In the genomic region with DNA sequence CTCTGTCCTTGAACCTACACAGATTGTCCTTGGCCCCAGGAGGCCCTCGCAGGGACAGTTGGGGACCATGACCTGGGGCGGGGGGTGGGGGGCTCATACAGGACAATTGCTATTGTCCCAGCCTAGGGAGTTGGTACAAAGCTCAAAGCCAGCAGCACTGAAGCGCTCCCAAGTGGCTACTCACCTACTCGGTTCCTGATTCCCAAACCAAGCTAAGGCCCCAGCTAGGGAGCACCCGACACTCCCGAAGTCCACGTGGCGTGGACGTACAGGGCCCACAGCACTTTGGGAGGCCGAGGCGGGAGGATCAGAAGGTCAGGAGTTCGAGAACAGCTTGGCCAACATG, we compare ENCODE assay signal across 1 cellular context.
TF ChIP-seq lines count a peak whose summit lies in the region.

No MANE protein-coding gene starts in this region.

TF ChIP-seq in HepG2, 621 proteins besides CTCF, POLR2A, EP300 and RAD21 (continued from another document and continues in another):
- TF ChIP-seq HNRNPL (IDR thresholded peaks at IDR 0.05; ENCODE audit: low read depth, low read length) = no peak
- 0 out of 2 replicates have a peak, but pooled peaks have one; percentile 2 for TF ChIP-seq MED1 (CRISPR knock-in tag; IDR thresholded peaks at IDR 0.05)
- TF ChIP-seq ATF7 (IDR thresholded peaks at IDR 0.05) = no peak
- no peak for TF ChIP-seq ATF7 (CRISPR knock-in tag; IDR thresholded peaks at IDR 0.05)
- peak; percentile 41; the same call in 1 of the 2 replicates for TF ChIP-seq HHEX (CRISPR knock-in tag; IDR thresholded peaks at IDR 0.05)
- TF ChIP-seq SOX6 (IDR thresholded peaks at IDR 0.05) = no peak
- peak; percentile 98 for TF ChIP-seq SOX6 (CRISPR knock-in tag; IDR thresholded peaks at IDR 0.05)
- TF ChIP-seq ZNF205 (CRISPR knock-in tag; IDR thresholded peaks at IDR 0.05) = no peak
- TF ChIP-seq ZNF367 (CRISPR knock-in tag; IDR thresholded peaks at IDR 0.05; ENCODE audit: borderline replicate concordance) = no peak
- TF ChIP-seq, protein P1, sequence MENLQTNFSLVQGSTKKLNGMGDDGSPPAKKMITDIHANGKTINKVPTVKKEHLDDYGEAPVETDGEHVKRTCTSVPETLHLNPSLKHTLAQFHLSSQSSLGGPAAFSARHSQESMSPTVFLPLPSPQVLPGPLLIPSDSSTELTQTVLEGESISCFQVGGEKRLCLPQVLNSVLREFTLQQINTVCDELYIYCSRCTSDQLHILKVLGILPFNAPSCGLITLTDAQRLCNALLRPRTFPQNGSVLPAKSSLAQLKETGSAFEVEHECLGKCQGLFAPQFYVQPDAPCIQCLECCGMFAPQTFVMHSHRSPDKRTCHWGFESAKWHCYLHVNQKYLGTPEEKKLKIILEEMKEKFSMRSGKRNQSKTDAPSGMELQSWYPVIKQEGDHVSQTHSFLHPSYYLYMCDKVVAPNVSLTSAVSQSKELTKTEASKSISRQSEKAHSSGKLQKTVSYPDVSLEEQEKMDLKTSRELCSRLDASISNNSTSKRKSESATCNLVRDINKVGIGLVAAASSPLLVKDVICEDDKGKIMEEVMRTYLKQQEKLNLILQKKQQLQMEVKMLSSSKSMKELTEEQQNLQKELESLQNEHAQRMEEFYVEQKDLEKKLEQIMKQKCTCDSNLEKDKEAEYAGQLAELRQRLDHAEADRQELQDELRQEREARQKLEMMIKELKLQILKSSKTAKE (CRISPR knock-in tag; IDR thresholded peaks at IDR 0.05; ENCODE audit: borderline replicate concordance) = no peak
- TF ChIP-seq, protein P2, sequence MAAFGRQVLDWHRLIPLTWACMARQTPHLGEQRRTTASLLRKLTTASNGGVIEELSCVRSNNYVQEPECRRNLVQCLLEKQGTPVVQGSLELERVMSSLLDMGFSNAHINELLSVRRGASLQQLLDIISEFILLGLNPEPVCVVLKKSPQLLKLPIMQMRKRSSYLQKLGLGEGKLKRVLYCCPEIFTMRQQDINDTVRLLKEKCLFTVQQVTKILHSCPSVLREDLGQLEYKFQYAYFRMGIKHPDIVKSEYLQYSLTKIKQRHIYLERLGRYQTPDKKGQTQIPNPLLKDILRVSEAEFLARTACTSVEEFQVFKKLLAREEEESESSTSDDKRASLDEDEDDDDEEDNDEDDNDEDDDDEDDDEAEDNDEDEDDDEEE (CRISPR knock-in tag; IDR thresholded peaks at IDR 0.05) = no peak
- peak; percentile 57 for TF ChIP-seq ZNF263 (CRISPR knock-in tag; IDR thresholded peaks at IDR 0.05)
- TF ChIP-seq, protein P3, sequence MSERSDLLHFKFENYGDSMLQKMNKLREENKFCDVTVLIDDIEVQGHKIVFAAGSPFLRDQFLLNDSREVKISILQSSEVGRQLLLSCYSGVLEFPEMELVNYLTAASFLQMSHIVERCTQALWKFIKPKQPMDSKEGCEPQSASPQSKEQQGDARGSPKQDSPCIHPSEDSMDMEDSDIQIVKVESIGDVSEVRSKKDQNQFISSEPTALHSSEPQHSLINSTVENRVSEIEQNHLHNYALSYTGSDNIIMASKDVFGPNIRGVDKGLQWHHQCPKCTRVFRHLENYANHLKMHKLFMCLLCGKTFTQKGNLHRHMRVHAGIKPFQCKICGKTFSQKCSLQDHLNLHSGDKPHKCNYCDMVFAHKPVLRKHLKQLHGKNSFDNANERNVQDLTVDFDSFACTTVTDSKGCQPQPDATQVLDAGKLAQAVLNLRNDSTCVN (CRISPR knock-in tag; IDR thresholded peaks at IDR 0.05; ENCODE audit: borderline replicate concordance) = no peak
- TF ChIP-seq, protein P4, sequence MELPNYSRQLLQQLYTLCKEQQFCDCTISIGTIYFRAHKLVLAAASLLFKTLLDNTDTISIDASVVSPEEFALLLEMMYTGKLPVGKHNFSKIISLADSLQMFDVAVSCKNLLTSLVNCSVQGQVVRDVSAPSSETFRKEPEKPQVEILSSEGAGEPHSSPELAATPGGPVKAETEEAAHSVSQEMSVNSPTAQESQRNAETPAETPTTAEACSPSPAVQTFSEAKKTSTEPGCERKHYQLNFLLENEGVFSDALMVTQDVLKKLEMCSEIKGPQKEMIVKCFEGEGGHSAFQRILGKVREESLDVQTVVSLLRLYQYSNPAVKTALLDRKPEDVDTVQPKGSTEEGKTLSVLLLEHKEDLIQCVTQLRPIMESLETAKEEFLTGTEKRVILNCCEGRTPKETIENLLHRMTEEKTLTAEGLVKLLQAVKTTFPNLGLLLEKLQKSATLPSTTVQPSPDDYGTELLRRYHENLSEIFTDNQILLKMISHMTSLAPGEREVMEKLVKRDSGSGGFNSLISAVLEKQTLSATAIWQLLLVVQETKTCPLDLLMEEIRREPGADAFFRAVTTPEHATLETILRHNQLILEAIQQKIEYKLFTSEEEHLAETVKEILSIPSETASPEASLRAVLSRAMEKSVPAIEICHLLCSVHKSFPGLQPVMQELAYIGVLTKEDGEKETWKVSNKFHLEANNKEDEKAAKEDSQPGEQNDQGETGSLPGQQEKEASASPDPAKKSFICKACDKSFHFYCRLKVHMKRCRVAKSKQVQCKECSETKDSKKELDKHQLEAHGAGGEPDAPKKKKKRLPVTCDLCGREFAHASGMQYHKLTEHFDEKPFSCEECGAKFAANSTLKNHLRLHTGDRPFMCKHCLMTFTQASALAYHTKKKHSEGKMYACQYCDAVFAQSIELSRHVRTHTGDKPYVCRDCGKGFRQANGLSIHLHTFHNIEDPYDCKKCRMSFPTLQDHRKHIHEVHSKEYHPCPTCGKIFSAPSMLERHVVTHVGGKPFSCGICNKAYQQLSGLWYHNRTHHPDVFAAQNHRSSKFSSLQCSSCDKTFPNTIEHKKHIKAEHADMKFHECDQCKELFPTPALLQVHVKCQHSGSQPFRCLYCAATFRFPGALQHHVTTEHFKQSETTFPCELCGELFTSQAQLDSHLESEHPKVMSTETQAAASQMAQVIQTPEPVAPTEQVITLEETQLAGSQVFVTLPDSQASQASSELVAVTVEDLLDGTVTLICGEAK (IDR thresholded peaks at IDR 0.05) = no peak
- TF ChIP-seq, protein P4 (CRISPR knock-in tag; IDR thresholded peaks at IDR 0.05) = no peak
- TF ChIP-seq, protein P5, sequence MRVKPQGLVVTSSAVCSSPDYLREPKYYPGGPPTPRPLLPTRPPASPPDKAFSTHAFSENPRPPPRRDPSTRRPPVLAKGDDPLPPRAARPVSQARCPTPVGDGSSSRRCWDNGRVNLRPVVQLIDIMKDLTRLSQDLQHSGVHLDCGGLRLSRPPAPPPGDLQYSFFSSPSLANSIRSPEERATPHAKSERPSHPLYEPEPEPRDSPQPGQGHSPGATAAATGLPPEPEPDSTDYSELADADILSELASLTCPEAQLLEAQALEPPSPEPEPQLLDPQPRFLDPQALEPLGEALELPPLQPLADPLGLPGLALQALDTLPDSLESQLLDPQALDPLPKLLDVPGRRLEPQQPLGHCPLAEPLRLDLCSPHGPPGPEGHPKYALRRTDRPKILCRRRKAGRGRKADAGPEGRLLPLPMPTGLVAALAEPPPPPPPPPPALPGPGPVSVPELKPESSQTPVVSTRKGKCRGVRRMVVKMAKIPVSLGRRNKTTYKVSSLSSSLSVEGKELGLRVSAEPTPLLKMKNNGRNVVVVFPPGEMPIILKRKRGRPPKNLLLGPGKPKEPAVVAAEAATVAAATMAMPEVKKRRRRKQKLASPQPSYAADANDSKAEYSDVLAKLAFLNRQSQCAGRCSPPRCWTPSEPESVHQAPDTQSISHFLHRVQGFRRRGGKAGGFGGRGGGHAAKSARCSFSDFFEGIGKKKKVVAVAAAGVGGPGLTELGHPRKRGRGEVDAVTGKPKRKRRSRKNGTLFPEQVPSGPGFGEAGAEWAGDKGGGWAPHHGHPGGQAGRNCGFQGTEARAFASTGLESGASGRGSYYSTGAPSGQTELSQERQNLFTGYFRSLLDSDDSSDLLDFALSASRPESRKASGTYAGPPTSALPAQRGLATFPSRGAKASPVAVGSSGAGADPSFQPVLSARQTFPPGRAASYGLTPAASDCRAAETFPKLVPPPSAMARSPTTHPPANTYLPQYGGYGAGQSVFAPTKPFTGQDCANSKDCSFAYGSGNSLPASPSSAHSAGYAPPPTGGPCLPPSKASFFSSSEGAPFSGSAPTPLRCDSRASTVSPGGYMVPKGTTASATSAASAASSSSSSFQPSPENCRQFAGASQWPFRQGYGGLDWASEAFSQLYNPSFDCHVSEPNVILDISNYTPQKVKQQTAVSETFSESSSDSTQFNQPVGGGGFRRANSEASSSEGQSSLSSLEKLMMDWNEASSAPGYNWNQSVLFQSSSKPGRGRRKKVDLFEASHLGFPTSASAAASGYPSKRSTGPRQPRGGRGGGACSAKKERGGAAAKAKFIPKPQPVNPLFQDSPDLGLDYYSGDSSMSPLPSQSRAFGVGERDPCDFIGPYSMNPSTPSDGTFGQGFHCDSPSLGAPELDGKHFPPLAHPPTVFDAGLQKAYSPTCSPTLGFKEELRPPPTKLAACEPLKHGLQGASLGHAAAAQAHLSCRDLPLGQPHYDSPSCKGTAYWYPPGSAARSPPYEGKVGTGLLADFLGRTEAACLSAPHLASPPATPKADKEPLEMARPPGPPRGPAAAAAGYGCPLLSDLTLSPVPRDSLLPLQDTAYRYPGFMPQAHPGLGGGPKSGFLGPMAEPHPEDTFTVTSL (CRISPR knock-in tag; IDR thresholded peaks at IDR 0.05; ENCODE audit: borderline replicate concordance) = 0 out of 2 replicates have a peak, but pooled peaks have one; percentile 27
- TF ChIP-seq, protein P6, sequence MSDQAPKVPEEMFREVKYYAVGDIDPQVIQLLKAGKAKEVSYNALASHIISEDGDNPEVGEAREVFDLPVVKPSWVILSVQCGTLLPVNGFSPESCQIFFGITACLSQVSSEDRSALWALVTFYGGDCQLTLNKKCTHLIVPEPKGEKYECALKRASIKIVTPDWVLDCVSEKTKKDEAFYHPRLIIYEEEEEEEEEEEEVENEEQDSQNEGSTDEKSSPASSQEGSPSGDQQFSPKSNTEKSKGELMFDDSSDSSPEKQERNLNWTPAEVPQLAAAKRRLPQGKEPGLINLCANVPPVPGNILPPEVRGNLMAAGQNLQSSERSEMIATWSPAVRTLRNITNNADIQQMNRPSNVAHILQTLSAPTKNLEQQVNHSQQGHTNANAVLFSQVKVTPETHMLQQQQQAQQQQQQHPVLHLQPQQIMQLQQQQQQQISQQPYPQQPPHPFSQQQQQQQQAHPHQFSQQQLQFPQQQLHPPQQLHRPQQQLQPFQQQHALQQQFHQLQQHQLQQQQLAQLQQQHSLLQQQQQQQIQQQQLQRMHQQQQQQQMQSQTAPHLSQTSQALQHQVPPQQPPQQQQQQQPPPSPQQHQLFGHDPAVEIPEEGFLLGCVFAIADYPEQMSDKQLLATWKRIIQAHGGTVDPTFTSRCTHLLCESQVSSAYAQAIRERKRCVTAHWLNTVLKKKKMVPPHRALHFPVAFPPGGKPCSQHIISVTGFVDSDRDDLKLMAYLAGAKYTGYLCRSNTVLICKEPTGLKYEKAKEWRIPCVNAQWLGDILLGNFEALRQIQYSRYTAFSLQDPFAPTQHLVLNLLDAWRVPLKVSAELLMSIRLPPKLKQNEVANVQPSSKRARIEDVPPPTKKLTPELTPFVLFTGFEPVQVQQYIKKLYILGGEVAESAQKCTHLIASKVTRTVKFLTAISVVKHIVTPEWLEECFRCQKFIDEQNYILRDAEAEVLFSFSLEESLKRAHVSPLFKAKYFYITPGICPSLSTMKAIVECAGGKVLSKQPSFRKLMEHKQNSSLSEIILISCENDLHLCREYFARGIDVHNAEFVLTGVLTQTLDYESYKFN (CRISPR knock-in tag; conservative IDR thresholded peaks at IDR 0.05) = peak; percentile 54
- TF ChIP-seq ZNF10 (CRISPR knock-in tag; IDR thresholded peaks at IDR 0.05; ENCODE audit: borderline replicate concordance, low read depth) = no peak
- peak; percentile 52 for TF ChIP-seq HNF4A (CRISPR knock-in tag; IDR thresholded peaks at IDR 0.05)
- peak; percentile 84 for TF ChIP-seq NR2F2 (IDR thresholded peaks at IDR 0.05; ENCODE audit: borderline replicate concordance, low read depth)
- no peak for TF ChIP-seq TBX3 (IDR thresholded peaks at IDR 0.05; ENCODE audit: borderline replicate concordance)
- peak; percentile 72 for TF ChIP-seq RXRA (CRISPR knock-in tag; IDR thresholded peaks at IDR 0.05)
- TF ChIP-seq MTA1 (CRISPR knock-in tag; IDR thresholded peaks at IDR 0.05; ENCODE audit: borderline replicate concordance) = peak; percentile 38; the same call in 1 of the 2 replicates
- TF ChIP-seq, protein P7, sequence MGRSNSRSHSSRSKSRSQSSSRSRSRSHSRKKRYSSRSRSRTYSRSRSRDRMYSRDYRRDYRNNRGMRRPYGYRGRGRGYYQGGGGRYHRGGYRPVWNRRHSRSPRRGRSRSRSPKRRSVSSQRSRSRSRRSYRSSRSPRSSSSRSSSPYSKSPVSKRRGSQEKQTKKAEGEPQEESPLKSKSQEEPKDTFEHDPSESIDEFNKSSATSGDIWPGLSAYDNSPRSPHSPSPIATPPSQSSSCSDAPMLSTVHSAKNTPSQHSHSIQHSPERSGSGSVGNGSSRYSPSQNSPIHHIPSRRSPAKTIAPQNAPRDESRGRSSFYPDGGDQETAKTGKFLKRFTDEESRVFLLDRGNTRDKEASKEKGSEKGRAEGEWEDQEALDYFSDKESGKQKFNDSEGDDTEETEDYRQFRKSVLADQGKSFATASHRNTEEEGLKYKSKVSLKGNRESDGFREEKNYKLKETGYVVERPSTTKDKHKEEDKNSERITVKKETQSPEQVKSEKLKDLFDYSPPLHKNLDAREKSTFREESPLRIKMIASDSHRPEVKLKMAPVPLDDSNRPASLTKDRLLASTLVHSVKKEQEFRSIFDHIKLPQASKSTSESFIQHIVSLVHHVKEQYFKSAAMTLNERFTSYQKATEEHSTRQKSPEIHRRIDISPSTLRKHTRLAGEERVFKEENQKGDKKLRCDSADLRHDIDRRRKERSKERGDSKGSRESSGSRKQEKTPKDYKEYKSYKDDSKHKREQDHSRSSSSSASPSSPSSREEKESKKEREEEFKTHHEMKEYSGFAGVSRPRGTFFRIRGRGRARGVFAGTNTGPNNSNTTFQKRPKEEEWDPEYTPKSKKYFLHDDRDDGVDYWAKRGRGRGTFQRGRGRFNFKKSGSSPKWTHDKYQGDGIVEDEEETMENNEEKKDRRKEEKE (IDR thresholded peaks at IDR 0.05) = no peak
- no peak for TF ChIP-seq REXO4 (CRISPR knock-in tag; IDR thresholded peaks at IDR 0.05; ENCODE audit: borderline replicate concordance)
